Comparison of ENCODE assay signal across 19 cellular contexts in genomic region chr13:97268772-97269171, GRCh38. TPM values are rescaled to one million over a fixed set of nuclear protein-coding genes. Genes with fewer than 3 reads are reported as not detected.
DNase-seq lines count a peak whose midpoint lies in the region; ATAC-seq, FAIRE-seq and TF ChIP-seq lines count a peak whose summit lies in the region.
"Had no signal": no experiment of that assay in that cellular context is flagged by ENCODE, and none has a peak within 500 bp of the region (broad histone marks: within the 10 kb centered on the region; RNA-seq: fewer than 3 reads in every experiment).

No MANE protein-coding gene starts in this region.

- H3K79me1 ChIP-seq in H1 (ENCODE audit: low read depth, low read length), result no peaks in the 10 kb centered on the region

- no peaks in the 10 kb centered on the region for H3K23me2 ChIP-seq in H1 (ENCODE audit: low read depth, low read length)

- H3K36me3 Mint-ChIP-seq in stimulated activated memory B cell treated with anti-CD40 and anti-IgM and Interleukin-4, amounts not matched to agents 10 μg/mL and 1 μg/mL and 100 μg/mL, for 72 hours, result peaks cover 19% of the 10 kb centered on the region

- no peak overlapping the region for H2AFZ ChIP-seq in H1 (ENCODE audit: low read length)

- CTCF ChIA-PET in H1 (lab: Charles Lee; ENCODE audit: partially characterized antibody), result interaction anchor here (0.7 to 4.7 kb wide), 13 partner anchors 8 to 158 kb away, joined by 3 to 25 read pairs (median 4); partner anchors contain the start of gene MBNL2

- no peak overlapping the region for H3K9ac ChIP-seq in H1 (replicated peaks in 1 of 4; ENCODE audit: extremely low read depth in 1 of 4, low read depth in 3 of 4, low read length in 3 of 4)

- no peaks in the 10 kb centered on the region for H3K9me3 Mint-ChIP-seq in stimulated activated memory B cell treated with anti-CD40 and anti-IgM and Interleukin-4, amounts not matched to agents 10 μg/mL and 1 μg/mL and 100 μg/mL, for 72 hours
- H3K9me3 Mint-ChIP-seq: activated CD4-positive, alpha-beta T cell treated with anti-CD3 and anti-CD28 coated beads, Interleukin-2, amount 10 ng/mL, durations not matched to agents 24 days and 14 days; activated T-helper 17 cell treated with anti-CD3 and anti-CD28 coated beads, Interleukin-2, amount 50 U/mL, for 72 hours; CD4-positive, CD25-positive, alpha-beta regulatory T cell; naive thymus-derived CD4-positive, alpha-beta T cell had no signal

- H4K8ac ChIP-seq in H1 (ENCODE audit: extremely low read depth, insufficient read depth, low read length), result no peak overlapping the region

- H3K4me3 Mint-ChIP-seq in stimulated activated memory B cell treated with anti-CD40 and anti-IgM and Interleukin-4, amounts not matched to agents 10 μg/mL and 1 μg/mL and 100 μg/mL, for 72 hours, result no peak overlapping the region
- H3K4me3 Mint-ChIP-seq: activated CD4-positive, alpha-beta T cell treated with anti-CD3 and anti-CD28 coated beads, Interleukin-2, amount 10 ng/mL, durations not matched to agents 24 days and 14 days; activated T-helper 17 cell treated with anti-CD3 and anti-CD28 coated beads, Interleukin-2, amount 50 U/mL, for 72 hours; CD4-positive, CD25-positive, alpha-beta regulatory T cell; naive thymus-derived CD4-positive, alpha-beta T cell had no signal

- peak overlapping the region; percentile 55 for H2BK120ac ChIP-seq in H1 (replicated peaks; ENCODE audit: low read depth, low read length)

- H3K4me1 ChIP-seq in ascending aorta (peaks cover 16 to 56% of the 10 kb centered on the region in 2 donors), H1 (replicated peaks in 1 of 4; ENCODE audit: control insufficient read depth in 3 of 4, insufficient read depth in 4 of 4, low read length in 3 of 4) (peaks cover 11 to 22% (median 16%) of the 10 kb centered on the region in 4 experiments)

- H3K14ac ChIP-seq in H1 (ENCODE audit: insufficient read length), result no peak overlapping the region

- peak overlapping the region; percentile 83 for H4K91ac ChIP-seq in H1 (replicated peaks; ENCODE audit: insufficient read length, low read length)

- peak overlapping the region; percentile 4 for H3K56ac ChIP-seq in H1 (replicated peaks; ENCODE audit: insufficient read length, low read depth, low read length)

- H3K4me2 ChIP-seq in H1 (ENCODE audit: insufficient read depth in 1 of 2, low read depth in 2 of 2, low read length in 2 of 2), result no peak overlapping the region; a peak in 1 of 4 replicates

- H3K27me3 ChIP-seq in ascending aorta (no peaks in the 10 kb centered on the region), H1 (replicated peaks in 1 of 4; ENCODE audit: control insufficient read depth in 3 of 4, extremely low read depth in 1 of 4, insufficient read depth in 3 of 4, low read length in 3 of 4) (no peaks in the 10 kb centered on the region; a peak in 1 of 7 replicates)

- no peak overlapping the region for H3K4ac ChIP-seq in H1 (replicated peaks; ENCODE audit: insufficient read length, low read depth, low read length)

- H4K20me1 ChIP-seq in H1 (replicated peaks in 1 of 2; ENCODE audit: control insufficient read depth in 1 of 2, insufficient read depth in 2 of 2, low read length in 2 of 2), result no peaks in the 10 kb centered on the region

- no peaks in the 10 kb centered on the region for H3K36me3 ChIP-seq in ascending aorta
- H3K36me3 ChIP-seq in H1 (ENCODE audit: control insufficient read depth in 2 of 4, insufficient read depth in 4 of 4, low read length in 3 of 4), result no peaks in the 10 kb centered on the region

- WGBS in H1 (ENCODE audit: extremely low coverage in 1 of 2, insufficient coverage in 1 of 2, insufficient read length in 1 of 2, insufficient replicate concordance in 2 of 2, low coverage in 1 of 2, low lambda C conversion rate in 2 of 2, missing lambda C conversion rate in 1 of 2), 2 experiments, result 47% methylated on average over 6 of the region's 6 CpGs; no CpG with 5 or more reads in 1 of the 2 experiments

- H2AK5ac ChIP-seq in H1 (ENCODE audit: low read depth, low read length), result 0 out of 2 replicates have a peak overlapping the region, but pooled peaks have one; percentile 13

- no peak overlapping the region for H4K5ac ChIP-seq in H1 (ENCODE audit: insufficient read length, low read depth, low read length)

- FAIRE-seq in H1 (lab: Jason Lieb, UNC), result no peak
- FAIRE-seq: bronchial epithelial cell, GM18507, small intestine had no signal

- peak overlapping the region; percentile 60; the same call in 1 of the 2 replicates for H2BK5ac ChIP-seq in H1 (ENCODE audit: low read depth, low read length)

- no peaks in the 10 kb centered on the region for H3K79me2 ChIP-seq in H1 (ENCODE audit: control insufficient read depth in 1 of 2, insufficient read depth in 2 of 2, low read length in 2 of 2)

- H3K4me3 ChIP-seq in ascending aorta, result no peak overlapping the region
- no peak overlapping the region for H3K4me3 ChIP-seq in H1 (ENCODE audit: extremely low read depth in 1 of 4, insufficient read depth in 2 of 4, low read depth in 3 of 4, low read length in 4 of 4)

- no peak for TF ChIP-seq EP300 in H1 (IDR thresholded peaks at IDR 0.05; ENCODE audit: borderline replicate concordance in 1 of 2, low read depth in 2 of 2, low read length in 2 of 2)

- peak; percentile 46 for ATAC-seq in left lobe of liver
- no peak for ATAC-seq in stimulated activated memory B cell treated with anti-CD40 and anti-IgM and Interleukin-4, amounts not matched to agents 10 μg/mL and 1 μg/mL and 100 μg/mL, for 72 hours
- ATAC-seq in GM21737 (IDR thresholded peaks at IDR 0.05; ENCODE audit: unreplicated experiment), result no peak
- ATAC-seq: activated T-helper 17 cell treated with anti-CD3 and anti-CD28 coated beads, Interleukin-2, amount 50 U/mL, for 72 hours; esophagus mucosa; naive thymus-derived CD4-positive, alpha-beta T cell had no signal

- H3K4me1 Mint-ChIP-seq in stimulated activated memory B cell treated with anti-CD40 and anti-IgM and Interleukin-4, amounts not matched to agents 10 μg/mL and 1 μg/mL and 100 μg/mL, for 72 hours, result peaks cover 34% of the 10 kb centered on the region
- H3K4me1 Mint-ChIP-seq: activated T-helper 17 cell treated with anti-CD3 and anti-CD28 coated beads, Interleukin-2, amount 50 U/mL, for 72 hours had no signal

- H3K9me3 ChIP-seq in ascending aorta (no peaks in the 10 kb centered on the region), H1 (ENCODE audit: insufficient read depth in 2 of 2, low read depth in 1 of 2, low read length in 1 of 2) (no peaks in the 10 kb centered on the region)

- POLR2A ChIA-PET in H1 (lab: Charles Lee; ENCODE audit: partially characterized antibody), result interaction anchor here (1.2 to 1.3 kb wide), 2 partner anchors 9 to 44 kb away, joined by 3 to 5 read pairs; no protein-coding TSS in a partner anchor

- intact Hi-C loops in ascending aorta (cut with DNase I), result no loop called here

- no peak for TF ChIP-seq POLR2A in H1 (IDR thresholded peaks at IDR 0.05; ENCODE audit: control extremely low read depth in 1 of 2, low read depth in 2 of 2, low read length in 2 of 2)

- H2BK20ac ChIP-seq in H1 (ENCODE audit: low read length), result no peak overlapping the region

- peak in 1 of 2 experiments; percentile 12; a peak in 1 of 4 replicates for TF ChIP-seq RAD21 in H1 (IDR thresholded peaks at IDR 0.05 in 1 of 2, conservative IDR thresholded peaks at IDR 0.05 in 1 of 2; ENCODE audit: low read depth in 2 of 2, low read length in 2 of 2)

- H3K27me3 Mint-ChIP-seq in stimulated activated memory B cell treated with anti-CD40 and anti-IgM and Interleukin-4, amounts not matched to agents 10 μg/mL and 1 μg/mL and 100 μg/mL, for 72 hours, result no peaks in the 10 kb centered on the region
- H3K27me3 Mint-ChIP-seq: activated CD4-positive, alpha-beta T cell treated with anti-CD3 and anti-CD28 coated beads, Interleukin-2, amount 10 ng/mL, durations not matched to agents 24 days and 14 days; activated T-helper 17 cell treated with anti-CD3 and anti-CD28 coated beads, Interleukin-2, amount 50 U/mL, for 72 hours; CD4-positive, CD25-positive, alpha-beta regulatory T cell; naive thymus-derived CD4-positive, alpha-beta T cell had no signal

- H2BK12ac ChIP-seq in H1 (ENCODE audit: low read depth, low read length), result peak overlapping the region; percentile 84; the same call in 1 of the 2 replicates

- DNase-seq in ascending aorta (ENCODE audit: low spot score in 2 of 2) (no peak), H1 (ENCODE audit: low read depth in 1 of 2, low spot score in 2 of 2) (no peak), left lobe of liver (ENCODE audit: low spot score) (no peak), C1 segment of cervical spinal cord (lab: John Stamatoyannopoulos, UW) (no peak), OCI-M2 (lab: John Stamatoyannopoulos, UW; ENCODE audit: unreplicated experiment) (no peak)
- no peak for DNase-seq in stimulated activated CD4-positive, alpha-beta T cell treated with anti-CD3 and anti-CD28 coated beads, Interleukin-4, amount 100 ng/mL, for 1 hour
- DNase-seq: activated CD4-positive, alpha-beta T cell treated with anti-CD3 and anti-CD28 coated beads, Interleukin-2, amount 10 ng/mL, durations not matched to agents 24 days and 14 days; CD4-positive, CD25-positive, alpha-beta regulatory T cell; GDM1; naive thymus-derived CD4-positive, alpha-beta T cell; NCI-H1092 treated with DMSO at 0.1 percent for 48 hours; OCI-M1; small intestine had no signal

- H3K27ac ChIP-seq in ascending aorta, result peak overlapping the region; percentile 47 to 59
- H3K27ac ChIP-seq in H1 (ENCODE audit: low read depth, low read length), result no peak overlapping the region

- peak overlapping the region; percentile 17 for H3K27ac Mint-ChIP-seq in stimulated activated memory B cell treated with anti-CD40 and anti-IgM and Interleukin-4, amounts not matched to agents 10 μg/mL and 1 μg/mL and 100 μg/mL, for 72 hours
- H3K27ac Mint-ChIP-seq: activated CD4-positive, alpha-beta T cell treated with anti-CD3 and anti-CD28 coated beads, Interleukin-2, amount 10 ng/mL, durations not matched to agents 24 days and 14 days; activated T-helper 17 cell treated with anti-CD3 and anti-CD28 coated beads, Interleukin-2, amount 50 U/mL, for 72 hours; CD4-positive, CD25-positive, alpha-beta regulatory T cell; naive thymus-derived CD4-positive, alpha-beta T cell had no signal

- no peak overlapping the region for H3K18ac ChIP-seq in H1 (ENCODE audit: extremely low read depth, low read length)

- no peak overlapping the region for H2BK15ac ChIP-seq in H1 (ENCODE audit: low read length)

- no peak overlapping the region for H3K23ac ChIP-seq in H1 (ENCODE audit: insufficient read length)

- TF ChIP-seq CTCF in ascending aorta (IDR thresholded peaks at IDR 0.05) (no peak), H1 (IDR thresholded peaks at IDR 0.05; ENCODE audit: control extremely low read depth in 1 of 3, insufficient read depth in 1 of 3, low read depth in 1 of 3, low read length in 3 of 3) (peak; percentile 13 to 28 (median 21); a peak in 3 of 4 replicates)

RNA-seq across cellular contexts. Expression of gene MBNL2, which starts 46.6 kb away (rescaled TPM):
- total RNA-seq in ascending aorta, result 38.7 TPM
- 2.6 and 3.2 TPM in 2 replicates for total RNA-seq in H1 (2021; fragmentation: NEBNext Ultra II Directional; extraction: Animal tissue kit (Norgen Biotek cat#: 25700))
- 0.67 and 1.0 TPM in 2 replicates for polyA plus RNA-seq in H1 (2011; rRNA removed)
- polyA plus RNA-seq in H1 (2011; cell fraction: cytosol; rRNA removed), result 1.4 TPM
- polyA plus RNA-seq in H1 (2011; cell fraction: nucleus; rRNA removed), result 3.2 TPM
- polyA plus RNA-seq in H1 (2012, experiment 1 of 2), result 1.0 to 2.2 TPM (median 1.4 TPM) in 4 replicates
- polyA plus RNA-seq in H1 (2012, experiment 2 of 2), result 0.76 TPM
- polyA plus RNA-seq in H1 (2013, experiment 1 of 2), result 2.4 TPM
- polyA plus RNA-seq in H1 (2013, experiment 2 of 2), result 2.2 TPM
- 7.9 and 10.9 TPM in 2 replicates for polyA minus RNA-seq in H1 (2011; rRNA and poly(A)+ RNA removed)
- 1.9 TPM for polyA minus RNA-seq in H1 (2011; cell fraction: cytosol; rRNA and poly(A)+ RNA removed)
- polyA minus RNA-seq in H1 (2011; cell fraction: nucleus; rRNA and poly(A)+ RNA removed), result 4.6 TPM
- 31.4 TPM for total RNA-seq in left lobe of liver

Comparison
In these comparisons a context has a peak if more than half of its experiments do, and no peak if none do; other contexts are left out.
1. CTCF ChIP-seq: peak in H1 (3 of 3); none in ascending aorta (0 of 3).